Comparison of ENCODE assay signal across 8 cellular contexts in genomic region chr11:62905927-62906531, GRCh38. TPM values are rescaled to one million over a fixed set of nuclear protein-coding genes. Genes with fewer than 3 reads are reported as not detected.
DNase-seq lines count a peak whose midpoint lies in the region; ATAC-seq lines count a peak whose summit lies in the region.

No MANE protein-coding gene starts in this region.

- H3K4me3 Mint-ChIP-seq in activated CD4-positive, alpha-beta memory T cell treated with anti-CD3 and anti-CD28 coated beads for 36 hours = no peak overlapping the region
- H3K4me3 Mint-ChIP-seq in memory B cell = no peak overlapping the region

- no peaks in the 10 kb centered on the region for H3K9me3 Mint-ChIP-seq in activated CD4-positive, alpha-beta memory T cell treated with anti-CD3 and anti-CD28 coated beads for 36 hours
- no peaks in the 10 kb centered on the region for H3K9me3 Mint-ChIP-seq in memory B cell

- intact Hi-C loops in activated CD4-positive, alpha-beta memory T cell treated with anti-CD3 and anti-CD28 coated beads for 36 hours (cut with micrococcal nuclease) = loop anchor here (1.0 to 5.0 kb wide), 4 partner anchors 66 to 306 kb away; no protein-coding TSS in a partner anchor

- DNase-seq in DMS114 treated with DMSO at 0.1 percent for 48 hours (lab: John Stamatoyannopoulos, UW; ENCODE audit: unreplicated experiment) (peak; percentile 78), NCI-H748 treated with DMSO at 0.1 percent for 48 hours (lab: John Stamatoyannopoulos, UW) (peak; percentile 50), ecto neural progenitor cell (ENCODE audit: low spot score) (peak; percentile 92), memory B cell (ENCODE audit: low spot score in 2 of 2) (peak; percentile 77 to 83)
- peak; percentile 87 for DNase-seq in activated CD4-positive, alpha-beta memory T cell treated with anti-CD3 and anti-CD28 coated beads for 36 hours
- DNase-seq in stimulated activated CD8-positive, alpha-beta memory T cell treated with anti-CD3 and anti-CD28 coated beads, Interleukin-15, amount 100 ng/mL, for 24 hours (ENCODE audit: low read depth) = peak; percentile 62

- H3K27me3 Mint-ChIP-seq in activated CD4-positive, alpha-beta memory T cell treated with anti-CD3 and anti-CD28 coated beads for 36 hours = peaks cover 8% of the 10 kb centered on the region
- H3K27me3 Mint-ChIP-seq in memory B cell = peaks cover 13% of the 10 kb centered on the region

- CTCF ChIA-PET in activated CD4-positive, alpha-beta memory T cell treated with anti-CD3 and anti-CD28 coated beads for 36 hours (lab: Charles Lee) = interaction anchor here (0.6 to 12.6 kb wide), 39 partner anchors 9 to 308 kb away, joined by 3 to 512 read pairs (median 6); partner anchors contain the start of genes SLC22A6, SLC22A8, SLC3A2 and TEX54

- H3K4me1 Mint-ChIP-seq in activated CD4-positive, alpha-beta memory T cell treated with anti-CD3 and anti-CD28 coated beads for 36 hours (ENCODE audit: low read depth) = peaks cover 24% of the 10 kb centered on the region
- peaks cover 4% of the 10 kb centered on the region for H3K4me1 Mint-ChIP-seq in memory B cell

- POLR2A ChIA-PET in activated CD4-positive, alpha-beta memory T cell treated with anti-CD3 and anti-CD28 coated beads for 36 hours (lab: Charles Lee) = no interaction called here

- ATAC-seq in HG03175 (IDR thresholded peaks at IDR 0.05; ENCODE audit: unreplicated experiment) = peak; percentile 50
- ATAC-seq in memory B cell (ENCODE audit: low read depth) = peak; percentile 76
- no peak for ATAC-seq in HG02852 (IDR thresholded peaks at IDR 0.05; ENCODE audit: unreplicated experiment)

- H3K27ac Mint-ChIP-seq in activated CD4-positive, alpha-beta memory T cell treated with anti-CD3 and anti-CD28 coated beads for 36 hours = no peak overlapping the region
- H3K27ac Mint-ChIP-seq in memory B cell = no peak overlapping the region

- no peaks in the 10 kb centered on the region for H3K36me3 Mint-ChIP-seq in activated CD4-positive, alpha-beta memory T cell treated with anti-CD3 and anti-CD28 coated beads for 36 hours
- H3K36me3 Mint-ChIP-seq in memory B cell = no peaks in the 10 kb centered on the region

RNA-seq across cellular contexts. Expression of gene CHRM1, which starts 15.1 kb away (rescaled TPM):
- not detected for total RNA-seq in activated CD4-positive, alpha-beta memory T cell treated with anti-CD3 and anti-CD28 coated beads for 36 hours

RNA-seq across cellular contexts. Expression of gene SLC3A2, which starts 25.3 kb away (rescaled TPM):
- total RNA-seq in activated CD4-positive, alpha-beta memory T cell treated with anti-CD3 and anti-CD28 coated beads for 36 hours = 100 to 1,000 TPM; 309 to 314 TPM
